8 cellular contexts compared by ENCODE assay signal in the genomic region with DNA sequence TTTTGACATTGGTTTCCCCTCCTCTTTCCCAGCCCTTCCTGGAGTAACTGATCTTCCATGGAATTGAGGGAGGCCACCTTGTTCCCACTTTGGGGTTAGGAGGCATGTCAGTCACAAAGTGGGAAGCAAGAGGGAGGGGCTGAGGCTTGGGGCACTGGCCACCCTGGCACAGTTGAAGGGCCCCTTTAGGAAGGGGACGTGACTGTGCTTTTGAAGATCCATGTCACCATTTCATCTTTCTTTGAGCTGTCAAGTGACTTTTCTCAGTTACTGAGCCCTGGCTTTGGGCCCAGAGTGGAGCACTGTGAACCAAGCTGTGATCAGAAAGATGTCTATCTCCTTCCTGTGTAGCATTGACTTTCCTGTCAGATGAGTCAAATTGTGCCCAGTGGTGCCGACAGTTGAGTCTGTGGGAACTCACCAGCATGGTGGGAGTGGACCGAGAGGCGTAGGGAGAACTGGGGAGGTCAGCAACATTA. TPM values are rescaled to one million over a fixed set of nuclear protein-coding genes. Genes with fewer than 3 reads are reported as not detected.
DNase-seq lines count a peak whose midpoint lies in the region; ATAC-seq and TF ChIP-seq lines count a peak whose summit lies in the region.

No MANE protein-coding gene starts in this region.

- H3K4me3 Mint-ChIP-seq in activated T-cell treated with anti-CD3 and anti-CD28 coated beads, Interleukin-2, amount 50 U/mL, for 72 hours, result peak overlapping the region; percentile 64 to 66

- ATAC-seq in activated T-cell treated with anti-CD3 and anti-CD28 coated beads, Interleukin-2, amount 50 U/mL, for 72 hours (replicated peaks in 1 of 2), result peak; percentile 90 to 92
- ATAC-seq in GM21529 (IDR thresholded peaks at IDR 0.05; ENCODE audit: unreplicated experiment), result no peak

- no peaks in the 10 kb centered on the region for H3K9me3 ChIP-seq in Loucy (ENCODE audit: insufficient read depth, low read depth, low read length)
- H3K9me3 ChIP-seq in hepatocyte (ENCODE audit: low read depth), result no peaks in the 10 kb centered on the region
- H3K9me3 ChIP-seq in SJCRH30 (replicated peaks), result no peaks in the 10 kb centered on the region

- WGBS in hepatocyte (ENCODE audit: low lambda C conversion rate, missing lambda C conversion rate), result 72% methylated on average over 4 of the region's 4 CpGs

- H3K4me2 ChIP-seq in Loucy (ENCODE audit: low read depth, low read length, poor library complexity, severe bottlenecking), result peak overlapping the region; percentile 80
- H3K4me2 ChIP-seq in hepatocyte, result no peak overlapping the region

- no peaks in the 10 kb centered on the region for H3K36me3 ChIP-seq in Loucy (ENCODE audit: insufficient read depth, low read length)
- H3K36me3 ChIP-seq in hepatocyte (replicated peaks; ENCODE audit: insufficient read depth, low read depth), result no peaks in the 10 kb centered on the region
- no peaks in the 10 kb centered on the region for H3K36me3 ChIP-seq in SJCRH30

- no peaks in the 10 kb centered on the region for H3K36me3 Mint-ChIP-seq in activated T-cell treated with anti-CD3 and anti-CD28 coated beads, Interleukin-2, amount 50 U/mL, for 72 hours (ENCODE audit: insufficient read depth in 2 of 2)

- peak overlapping the region; percentile 18 for H3K27ac Mint-ChIP-seq in activated T-cell treated with anti-CD3 and anti-CD28 coated beads, Interleukin-2, amount 50 U/mL, for 72 hours

- H3K9me2 ChIP-seq in Loucy (replicated peaks; ENCODE audit: low read depth, low read length), result no peaks in the 10 kb centered on the region
- no peaks in the 10 kb centered on the region for H3K9me2 ChIP-seq in hepatocyte (replicated peaks; ENCODE audit: insufficient read depth)

- peak overlapping the region; percentile 51 for H3K9ac ChIP-seq in Loucy (ENCODE audit: low read depth, low read length, poor library complexity, severe bottlenecking)

- H3K4me1 ChIP-seq in Loucy (ENCODE audit: insufficient read depth, low read length, poor library complexity, severe bottlenecking) (peaks cover 41% of the 10 kb centered on the region), hepatocyte (ENCODE audit: insufficient read depth) (no peaks in the 10 kb centered on the region), SJCRH30 (peaks cover 14% of the 10 kb centered on the region; the same call in 1 of the 2 replicates)

- H3K27me3 ChIP-seq in Loucy (ENCODE audit: insufficient read depth, low read length, poor library complexity, severe bottlenecking) (no peaks in the 10 kb centered on the region), hepatocyte (no peaks in the 10 kb centered on the region), SJCRH30 (no peaks in the 10 kb centered on the region)

- H3K27me3 Mint-ChIP-seq in activated T-cell treated with anti-CD3 and anti-CD28 coated beads, Interleukin-2, amount 50 U/mL, for 72 hours (ENCODE audit: low read depth), result no peaks in the 10 kb centered on the region

- peaks cover 80% of the 10 kb centered on the region for H3K4me1 Mint-ChIP-seq in activated T-cell treated with anti-CD3 and anti-CD28 coated beads, Interleukin-2, amount 50 U/mL, for 72 hours (ENCODE audit: low read depth)

- H4K20me1 ChIP-seq in Loucy (ENCODE audit: insufficient read depth, low read length, poor library complexity, severe bottlenecking), result no peaks in the 10 kb centered on the region
- no peaks in the 10 kb centered on the region for H4K20me1 ChIP-seq in hepatocyte (ENCODE audit: insufficient read depth, poor library complexity, severe bottlenecking)

- no peaks in the 10 kb centered on the region for H3K9me3 Mint-ChIP-seq in activated T-cell treated with anti-CD3 and anti-CD28 coated beads, Interleukin-2, amount 50 U/mL, for 72 hours

- TF ChIP-seq CTCF in Loucy (conservative IDR thresholded peaks at IDR 0.05; ENCODE audit: low read length), result no peak
- TF ChIP-seq CTCF in hepatocyte (IDR thresholded peaks at IDR 0.05; ENCODE audit: poor library complexity), result no peak

- peak overlapping the region; percentile 22; the same call in 1 of the 2 replicates for H2AFZ ChIP-seq in Loucy (ENCODE audit: low read length)
- no peak overlapping the region for H2AFZ ChIP-seq in hepatocyte

- peak overlapping the region; percentile 22 for H3K27ac ChIP-seq in hepatocyte
- no peak overlapping the region for H3K27ac ChIP-seq in SJCRH30

- H3K79me2 ChIP-seq in Loucy (ENCODE audit: insufficient read depth, low read length), result no peaks in the 10 kb centered on the region
- no peaks in the 10 kb centered on the region for H3K79me2 ChIP-seq in hepatocyte

- H3F3A ChIP-seq in Loucy (ENCODE audit: low read depth), result peaks cover 5% of the 10 kb centered on the region

- H3K4me3 ChIP-seq in Loucy (ENCODE audit: low read length, poor library complexity, severe bottlenecking) (peak overlapping the region; percentile 59), hepatocyte (no peak overlapping the region), SJCRH30 (no peak overlapping the region)

- DNase-seq in activated T-cell treated with anti-CD3 and anti-CD28 coated beads, Interleukin-2, amount 50 U/mL, for 72 hours, result peak; percentile 78 to 81
- DNase-seq in hepatocyte (ENCODE audit: low spot score) (no peak), SJCRH30 (no peak), occipital lobe (lab: John Stamatoyannopoulos, UW) (no peak), RPMI8226 (no peak)
- peak; percentile 40 to 76 (median 65) for DNase-seq in stimulated activated naive CD4-positive, alpha-beta T cell (lab: John Stamatoyannopoulos, UW)

RNA-seq across cellular contexts. Expression of gene TDRD10, which starts 38.5 kb away (rescaled TPM):
- under 1 TPM in 1 of 2 donors, not detected in 1; 0.86 TPM for total RNA-seq in activated T-cell treated with anti-CD3 and anti-CD28 coated beads, Interleukin-2, amount 50 U/mL, for 72 hours
- total RNA-seq in hepatocyte, result 0.20 TPM in 1 of 2 replicates, not detected in the other
- 0.09 TPM in 1 of 2 replicates, not detected in the other for polyA plus RNA-seq in hepatocyte
- not detected in 2 replicates for total RNA-seq in SJCRH30 (2014; rRNA removed; shearing (Covaris generic))
- 0.16 TPM for total RNA-seq in occipital lobe

RNA-seq across cellular contexts. Expression of gene SHE, which starts 38.7 kb away (rescaled TPM):
- total RNA-seq in activated T-cell treated with anti-CD3 and anti-CD28 coated beads, Interleukin-2, amount 50 U/mL, for 72 hours, result under 1 TPM; 0.19 to 0.49 TPM
- total RNA-seq in hepatocyte (0.32 and 0.60 TPM in 2 replicates), occipital lobe (2.0 TPM)
- polyA plus RNA-seq in hepatocyte, result 0.41 TPM in 1 of 2 replicates, not detected in the other
- total RNA-seq in SJCRH30 (2014; rRNA removed; shearing (Covaris generic)), result 0.02 TPM in 1 of 2 replicates, not detected in the other

RNA-seq across cellular contexts. Expression of gene IL6R, which starts 58.4 kb away (rescaled TPM):
- total RNA-seq in activated T-cell treated with anti-CD3 and anti-CD28 coated beads, Interleukin-2, amount 50 U/mL, for 72 hours, result 10 to 100 TPM in 1 of 2 donors, 1 to 10 TPM in 1; 5.7 to 12.6 TPM
- total RNA-seq in hepatocyte (35.1 and 58.0 TPM in 2 replicates), occipital lobe (2.8 TPM)
- polyA plus RNA-seq in hepatocyte, result 38.5 and 39.2 TPM in 2 replicates
- 0.53 and 1.1 TPM in 2 replicates for total RNA-seq in SJCRH30 (2014; rRNA removed; shearing (Covaris generic))

Comparison
In these comparisons a context has a peak if more than half of its experiments do, and no peak if none do; other contexts are left out.
1. DNase-seq: peak in activated T-cell treated with anti-CD3 and anti-CD28 coated beads, Interleukin-2, amount 50 U/mL, for 72 hours (2 of 2) and stimulated activated naive CD4-positive, alpha-beta T cell (6 of 6); none in hepatocyte (single experiment), SJCRH30 (0 of 2), occipital lobe (single experiment) and RPMI8226 (single experiment).